30 cellular contexts compared by ENCODE assay signal in genomic region chr10:44167752-44168151, GRCh38.
"Had no signal": no experiment of that assay in that cellular context is flagged by ENCODE, and none has a peak within 500 bp of the region (broad histone marks: within the 10 kb centered on the region; RNA-seq: fewer than 3 reads in every experiment).

No MANE protein-coding gene starts in this region.

- H3K27ac ChIP-seq: SJSA1, VCaP had no signal

- FAIRE-seq: bronchial epithelial cell had no signal

- DNase-seq: activated B cell treated with CpG ODN at 0.5 μM for 24 hours; activated CD4-positive, alpha-beta memory T cell treated with anti-CD3 and anti-CD28 coated beads for 36 hours; activated CD4-positive, alpha-beta T cell treated with anti-CD3 and anti-CD28 coated beads for 4 hours; activated CD4-positive, alpha-beta T cell treated with anti-CD3 and anti-CD28 coated beads, Interleukin-2, amount 50 U/mL, for 1 hour; activated CD4-positive, CD25-positive, alpha-beta regulatory T cell treated with anti-CD3 and anti-CD28 coated beads, Interleukin-2, amount 50 U/mL, for 72 hours; activated CD8-positive, alpha-beta memory T cell treated with anti-CD3 and anti-CD28 coated beads, Interleukin-2, amount 50 U/mL, for 4 hours; activated effector memory CD4-positive, alpha-beta T cell treated with Interleukin-2 at 50 U/mL for 16 hours; activated naive CD4-positive, alpha-beta T cell treated with anti-CD3 and anti-CD28 coated beads, Interleukin-2, amount 10 ng/mL, durations not matched to agents 7 days and 5 days; activated naive CD8-positive, alpha-beta T cell treated with anti-CD3 and anti-CD28 coated beads, Interleukin-2, amount 50 U/mL, for 24 hours; activated T-cell treated with anti-CD3 and anti-CD28 coated beads for 4 hours; activated T-cell treated with anti-CD3 and anti-CD28 coated beads, Interleukin-2, amount 50 U/mL, for 4 hours; anterior cingulate cortex; central memory CD4-positive, alpha-beta T cell; Kasumi-1; KG1; MG63; NCI-H1048; NCI-H1436 treated with DMSO at 0.1 percent for 48 hours; NCI-H1694 treated with DMSO at 0.1 percent for 48 hours; NCI-H2029; NCI-H345; NCI-H524 treated with DMSO at 0.1 percent for 48 hours; NK-92 treated with Interleukin-12 subunit alpha and Interleukin-12 subunit beta, amount 100 ng/mL, for 24 hours; SHP77 treated with DMSO at 0.1 percent for 48 hours; T-cell; T-helper 17 cell had no signal

- H3K36me3 ChIP-seq: MG63, SJSA1 had no signal

- H3K4me1 ChIP-seq: SJSA1 had no signal

- H3K27me3 ChIP-seq: MG63 had no signal

- H3K4me3 ChIP-seq: MG63, SJSA1 had no signal

- H3K9me3 ChIP-seq: MG63, SJSA1 had no signal

- ATAC-seq: activated naive CD8-positive, alpha-beta T cell treated with anti-CD3 and anti-CD28 coated beads, Interleukin-2, amount 50 U/mL, for 24 hours; activated T-cell treated with anti-CD3 and anti-CD28 coated beads, Interleukin-2, amount 50 U/mL, for 4 hours; SK-N-SH treated with all-trans-retinoic acid at 6 μM for 48 hours; T-cell; T-helper 17 cell had no signal
